ENCODE assay signal across 5 cellular contexts in the genomic region with DNA sequence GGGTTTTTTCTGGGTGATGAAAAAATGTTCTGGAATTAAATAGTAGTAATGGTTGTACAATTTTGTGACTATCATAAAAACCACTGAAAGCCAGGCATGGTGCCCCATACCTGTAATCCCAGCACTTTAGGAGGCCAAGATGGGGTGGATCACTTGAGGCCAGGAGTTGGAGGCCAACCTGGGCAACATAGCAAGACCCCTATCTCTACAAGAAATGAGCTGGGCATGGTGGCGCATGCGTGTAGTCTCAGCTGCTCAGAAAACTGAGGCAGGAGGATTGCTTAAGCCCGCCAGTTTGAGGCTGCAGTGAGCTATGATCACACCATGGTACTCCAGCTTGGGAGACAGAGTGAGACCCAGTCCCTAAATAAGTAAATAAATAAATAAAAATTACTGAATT.
"Had no signal": no experiment of that assay in that cellular context is flagged by ENCODE, and none has a peak within 500 bp of the region (broad histone marks: within the 10 kb centered on the region; RNA-seq: fewer than 3 reads in every experiment).

No MANE protein-coding gene starts in this region.

- H3K27me3 Mint-ChIP-seq: IgD-negative memory B cell had no signal

- H2AFZ ChIP-seq: GM23338 had no signal

- H3K4me1 Mint-ChIP-seq: GM23338 had no signal

- ATAC-seq: GM23338 had no signal

- H3K4me3 Mint-ChIP-seq: GM23338, H9, IgD-negative memory B cell had no signal

- DNase-seq: H9, HCEC 1CT, KG1 had no signal

- H3K4me3 ChIP-seq: GM23338 had no signal

- H3K4me2 ChIP-seq: GM23338 had no signal

- H3K27ac Mint-ChIP-seq: GM23338, H9, IgD-negative memory B cell had no signal

- H3K9me3 Mint-ChIP-seq: IgD-negative memory B cell had no signal
